17 cellular contexts compared by ENCODE assay signal in genomic region chr7:29116361-29116760, GRCh38. TPM values are rescaled to one million over a fixed set of nuclear protein-coding genes. Genes with fewer than 3 reads are reported as not detected.
DNase-seq lines count a peak whose midpoint lies in the region; ATAC-seq, FAIRE-seq and TF ChIP-seq lines count a peak whose summit lies in the region.
"Had no signal": no experiment of that assay in that cellular context is flagged by ENCODE, and none has a peak within 500 bp of the region (broad histone marks: within the 10 kb centered on the region; RNA-seq: fewer than 3 reads in every experiment).

No MANE protein-coding gene starts in this region.

- TF ChIP-seq CTCF in DND-41 (IDR thresholded peaks at IDR 0.05; ENCODE audit: borderline replicate concordance, extremely low read depth, low read length, poor library complexity, severe bottlenecking) (no peak), nephron progenitor cell (IDR thresholded peaks at IDR 0.05) (no peak)

- H2AFZ ChIP-seq in DND-41 (ENCODE audit: low read depth, low read length), result peak overlapping the region; percentile 49; the same call in 1 of the 2 replicates

- no peaks in the 10 kb centered on the region for H3K27me3 Mint-ChIP-seq in nephron progenitor cell (ENCODE audit: low read depth, poor library complexity)

- H3K4me2 ChIP-seq in DND-41 (ENCODE audit: insufficient read depth, low read length), result no peak overlapping the region

- H4K20me1 ChIP-seq in DND-41 (ENCODE audit: insufficient read depth, low read length), result no peaks in the 10 kb centered on the region

- H3K27ac Mint-ChIP-seq in nephron progenitor cell, result no peak overlapping the region
- H3K27ac Mint-ChIP-seq: CD4-positive, alpha-beta memory T cell had no signal

- H3K9ac ChIP-seq in DND-41 (ENCODE audit: low read depth, low read length), result no peak overlapping the region

- H3K27me3 ChIP-seq in DND-41 (ENCODE audit: insufficient read depth, low read length, poor library complexity), result no peaks in the 10 kb centered on the region
- H3K27me3 ChIP-seq: BE2C had no signal

- H3K36me3 Mint-ChIP-seq in nephron progenitor cell (ENCODE audit: low read depth), result peaks cover 24% of the 10 kb centered on the region
- H3K36me3 Mint-ChIP-seq: CD4-positive, alpha-beta memory T cell had no signal

- peak overlapping the region; percentile 51 for H3K27ac ChIP-seq in DND-41 (ENCODE audit: low read length)

- peaks cover 16% of the 10 kb centered on the region; the same call in 1 of the 2 replicates for H3K36me3 ChIP-seq in DND-41 (ENCODE audit: insufficient read depth, low read length)
- H3K36me3 ChIP-seq: BE2C had no signal

- no peak overlapping the region for H3K4me3 Mint-ChIP-seq in nephron progenitor cell
- H3K4me3 Mint-ChIP-seq: CD4-positive, alpha-beta memory T cell had no signal

- H3K79me2 ChIP-seq in DND-41 (ENCODE audit: insufficient read depth, low read length), result no peaks in the 10 kb centered on the region

- no peak for DNase-seq in DND-41
- peak; percentile 57 for DNase-seq in LoVo (ENCODE audit: low spot score)
- DNase-seq in renal cortical epithelial cell (ENCODE audit: low read depth), result peak; percentile 80
- DNase-seq in NCI-H1092 treated with DMSO at 0.1 percent for 48 hours (lab: John Stamatoyannopoulos, UW), result no peak
- DNase-seq in nephron progenitor cell, result no peak
- DNase-seq in activated CD8-positive, alpha-beta memory T cell treated with anti-CD3 and anti-CD28 coated beads, Interleukin-2, amount 50 U/mL, for 4 hours, result no peak
- DNase-seq: BE2C; CD4-positive, alpha-beta memory T cell; DMS79 treated with DMSO at 0.1 percent for 48 hours; GDM1; NCI-H1417 treated with DMSO at 0.1 percent for 48 hours; NCI-H1930; NCI-H2171; NCI-H446 treated with DMSO at 0.1 percent for 48 hours had no signal

- H3K4me3 ChIP-seq in DND-41 (ENCODE audit: low read depth in 1 of 2, low read length in 2 of 2), result no peak overlapping the region
- H3K4me3 ChIP-seq: GM12878 had no signal

- no peaks in the 10 kb centered on the region for H3K9me3 ChIP-seq in DND-41 (ENCODE audit: insufficient read depth, low read length, severe bottlenecking)
- H3K9me3 ChIP-seq: BE2C had no signal

- H3K4me1 Mint-ChIP-seq in nephron progenitor cell, result peaks cover 16% of the 10 kb centered on the region

- ATAC-seq in DND-41 (ENCODE audit: insufficient read depth, low read depth) (no peak), HG03025 (IDR thresholded peaks at IDR 0.05; ENCODE audit: low FRiP score, unreplicated experiment) (no peak)
- ATAC-seq: GM12878 had no signal

- peaks cover 47% of the 10 kb centered on the region for H3K4me1 ChIP-seq in DND-41 (ENCODE audit: insufficient read depth, low read length)
- H3K4me1 ChIP-seq: BE2C had no signal

- FAIRE-seq in endometrium (lab: Jason Lieb, UNC), result peak; percentile 95
- FAIRE-seq: GM12878 had no signal

- H3K9me3 Mint-ChIP-seq in nephron progenitor cell, result no peaks in the 10 kb centered on the region

RNA-seq across cellular contexts. Expression of gene CPVL, which starts 30.0 kb away (rescaled TPM):
- 18.2 and 23.2 TPM in 2 replicates for total RNA-seq in renal cortical epithelial cell

Comparison
In these comparisons a context has a peak if more than half of its experiments do, and no peak if none do; other contexts are left out.
1. DNase-seq: peak in LoVo (single experiment) and renal cortical epithelial cell (single experiment); none in DND-41 (single experiment), NCI-H1092 treated with DMSO at 0.1 percent for 48 hours (single experiment), nephron progenitor cell (single experiment) and activated CD8-positive, alpha-beta memory T cell treated with anti-CD3 and anti-CD28 coated beads, Interleukin-2, amount 50 U/mL, for 4 hours (single experiment).